In genomic region chr5:109997191-109997590, GRCh38 we compare ENCODE assay signal across 29 cellular contexts.
A peak's percentile ranks its signal among the peaks of the same experiment; 100 is the strongest.
DNase-seq lines count a peak whose midpoint lies in the region; ATAC-seq and TF ChIP-seq lines count a peak whose summit lies in the region.
"Had no signal": no experiment of that assay in that cellular context is flagged by ENCODE, and none has a peak within 500 bp of the region (broad histone marks: within the 10 kb centered on the region; RNA-seq: fewer than 3 reads in every experiment).

No MANE protein-coding gene starts in this region.

- H3K9ac ChIP-seq in HUES48 (ENCODE audit: low read depth, low read length) (no peak overlapping the region), mesendoderm (ENCODE audit: low read length) (no peak overlapping the region)

- H2AK5ac ChIP-seq in mesendoderm (ENCODE audit: low read length): no peak overlapping the region

- no CpG with 5 or more reads among the region's 3 CpGs for WGBS in mesendoderm (ENCODE audit: extremely low coverage, insufficient coverage, low lambda C conversion rate)

- H3K79me2 ChIP-seq in mesendoderm (ENCODE audit: control insufficient read depth, insufficient read depth, low read length): no peaks in the 10 kb centered on the region

- H3K9me3 ChIP-seq in HUES48 (ENCODE audit: control insufficient read depth, insufficient read depth, low read length) (no peaks in the 10 kb centered on the region), ascending aorta (no peaks in the 10 kb centered on the region), tibial artery (no peaks in the 10 kb centered on the region)
- H3K9me3 ChIP-seq: esophagus squamous epithelium, stomach, tibial nerve had no signal

- no peak overlapping the region for H3K4ac ChIP-seq in mesendoderm (ENCODE audit: low read depth, low read length)

- no peak overlapping the region for H3K18ac ChIP-seq in mesendoderm (ENCODE audit: low read length)

- no peak overlapping the region for H3K4me2 ChIP-seq in mesendoderm (ENCODE audit: low read length)

- H4K8ac ChIP-seq in mesendoderm (ENCODE audit: low read depth, low read length): no peak overlapping the region

- no peak overlapping the region for H3K4me3 ChIP-seq in HUES48 (ENCODE audit: low read depth, low read length)
- H3K4me3 ChIP-seq in ascending aorta: no peak overlapping the region
- no peak overlapping the region for H3K4me3 ChIP-seq in mesendoderm (ENCODE audit: low read length)
- no peak overlapping the region for H3K4me3 ChIP-seq in tibial artery
- H3K4me3 ChIP-seq: esophagus squamous epithelium, stomach, tibial nerve had no signal

- no peak for ATAC-seq in HG02763 (IDR thresholded peaks at IDR 0.05; ENCODE audit: unreplicated experiment)
- ATAC-seq in HG02885 (IDR thresholded peaks at IDR 0.05; ENCODE audit: poor library complexity, unreplicated experiment): no peak
- ATAC-seq: activated CD4-positive, alpha-beta T cell treated with anti-CD3 and anti-CD28 coated beads for 36 hours; activated CD8-positive, alpha-beta T cell treated with anti-CD3 and anti-CD28 coated beads, Interleukin-2, amount 10 ng/mL, durations not matched to agents 7 days and 5 days; foreskin keratinocyte; left colon; Panc1; sciatic nerve had no signal

- no peak for DNase-seq in ascending aorta (ENCODE audit: low spot score in 2 of 2)
- DNase-seq in mesendoderm: peak; percentile 66
- no peak for DNase-seq in tibial artery
- DNase-seq in head of caudate nucleus: no peak
- DNase-seq: activated CD4-positive, alpha-beta T cell treated with anti-CD3 and anti-CD28 coated beads for 36 hours; activated CD8-positive, alpha-beta T cell treated with anti-CD3 and anti-CD28 coated beads, Interleukin-2, amount 10 ng/mL, durations not matched to agents 7 days and 5 days; activated naive CD4-positive, alpha-beta T cell treated with anti-CD3 and anti-CD28 coated beads, Interleukin-2, amount 10 ng/mL, durations not matched to agents 7 days and 5 days; C1 segment of cervical spinal cord; COR-L47; dermis blood vessel endothelial cell; esophagus squamous epithelium; foreskin keratinocyte; GF-D8; HFFc6; left colon; mammary epithelial cell; NCI-H187; NCI-H226; NCI-H774; posterior cingulate gyrus; Right ventricle myocardium superior; stimulated activated CD4-positive, alpha-beta T cell treated with anti-CD3 and anti-CD28 coated beads, Interleukin-2, amount 100 ng/mL, for 48 hours; stomach had no signal

- no peak for TF ChIP-seq CTCF in ascending aorta (IDR thresholded peaks at IDR 0.05)
- no peak for TF ChIP-seq CTCF in tibial artery (IDR thresholded peaks at IDR 0.05)

- H3K36me3 ChIP-seq in HUES48 (ENCODE audit: control insufficient read depth, insufficient read depth, low read length): no peaks in the 10 kb centered on the region
- no peaks in the 10 kb centered on the region for H3K36me3 ChIP-seq in ascending aorta
- H3K36me3 ChIP-seq in mesendoderm (ENCODE audit: control insufficient read depth, insufficient read depth, low read length): no peaks in the 10 kb centered on the region
- no peaks in the 10 kb centered on the region for H3K36me3 ChIP-seq in tibial artery
- H3K36me3 ChIP-seq: esophagus squamous epithelium, stomach, tibial nerve had no signal

- H3K27me3 ChIP-seq in HUES48 (ENCODE audit: control insufficient read depth, insufficient read depth, low read length): no peaks in the 10 kb centered on the region
- no peaks in the 10 kb centered on the region for H3K27me3 ChIP-seq in ascending aorta
- no peaks in the 10 kb centered on the region for H3K27me3 ChIP-seq in mesendoderm (ENCODE audit: insufficient read depth, low read length, poor library complexity)
- no peaks in the 10 kb centered on the region for H3K27me3 ChIP-seq in tibial artery
- H3K27me3 ChIP-seq: esophagus squamous epithelium, stomach, tibial nerve had no signal

- no peak overlapping the region for H4K5ac ChIP-seq in mesendoderm (ENCODE audit: low read length)

- H2BK5ac ChIP-seq in mesendoderm (ENCODE audit: low read length): no peak overlapping the region

- peak overlapping the region; percentile 67 for H3K27ac ChIP-seq in HUES48 (ENCODE audit: low read depth, low read length)
- H3K27ac ChIP-seq in ascending aorta: peak overlapping the region; percentile 57 to 60
- no peak overlapping the region for H3K27ac ChIP-seq in mesendoderm (ENCODE audit: low read depth, low read length)
- peak overlapping the region; percentile 42 to 48 for H3K27ac ChIP-seq in tibial artery
- H3K27ac ChIP-seq: esophagus squamous epithelium, foreskin keratinocyte, stomach, tibial nerve had no signal

- H3K4me1 ChIP-seq in HUES48 (ENCODE audit: control insufficient read depth, insufficient read depth, low read length) (peaks cover 44% of the 10 kb centered on the region), ascending aorta (peaks cover 15 to 45% of the 10 kb centered on the region in 2 donors), mesendoderm (ENCODE audit: control insufficient read depth, low read depth, low read length) (peaks cover 2% of the 10 kb centered on the region), tibial artery (peaks cover 4 to 69% (median 42%) of the 10 kb centered on the region in 4 donors)
- H3K4me1 ChIP-seq: foreskin keratinocyte had no signal

- intact Hi-C loops in ascending aorta (cut with DNase I) (loop anchor here (5.0 kb wide), 1 partner anchor 590 kb away; the partner anchor contains the start of gene PJA2), tibial artery (cut with DNase I; ENCODE audit: low total_unique reads) (loop anchor here (5.0 kb wide), 1 partner anchor 305 kb away; no protein-coding TSS in a partner anchor), head of caudate nucleus (cut with DNase I) (no loop called here)

- H3K56ac ChIP-seq in mesendoderm (ENCODE audit: low read length): no peak overlapping the region

- H2BK15ac ChIP-seq in mesendoderm (replicated peaks; ENCODE audit: low read depth): no peak overlapping the region

- H3K79me1 ChIP-seq in mesendoderm (ENCODE audit: low read length): no peaks in the 10 kb centered on the region

- no peak overlapping the region for H3K23ac ChIP-seq in mesendoderm (ENCODE audit: low read length)

- H2BK120ac ChIP-seq in mesendoderm (ENCODE audit: low read depth, low read length): no peak overlapping the region
